Comparison of ENCODE assay signal across 12 cellular contexts in genomic region chr15:77282333-77282732, GRCh38.
DNase-seq lines count a peak whose midpoint lies in the region; ATAC-seq and TF ChIP-seq lines count a peak whose summit lies in the region.
"Had no signal": no experiment of that assay in that cellular context is flagged by ENCODE, and none has a peak within 500 bp of the region (broad histone marks: within the 10 kb centered on the region; RNA-seq: fewer than 3 reads in every experiment).

No MANE protein-coding gene starts in this region.

- H3K36me3 Mint-ChIP-seq in nephron progenitor cell (ENCODE audit: low read depth), result peaks cover 15% of the 10 kb centered on the region

- H3K27ac Mint-ChIP-seq in nephron progenitor cell, result no peak overlapping the region

- H3K4me1 Mint-ChIP-seq in nephron progenitor cell, result no peaks in the 10 kb centered on the region
- H3K4me1 Mint-ChIP-seq: CD8-positive, alpha-beta memory T cell had no signal

- H3K9me3 ChIP-seq in RWPE2 (ENCODE audit: severe bottlenecking), result no peaks in the 10 kb centered on the region
- H3K9me3 ChIP-seq: neutrophil had no signal

- no peaks in the 10 kb centered on the region for H3K4me1 ChIP-seq in RWPE2 (ENCODE audit: insufficient read depth, poor library complexity, severe bottlenecking)

- ATAC-seq in RWPE2 (ENCODE audit: low read depth), result peak; percentile 53; the same call in 2 of the 3 replicates
- ATAC-seq in omental fat pad (ENCODE audit: low FRiP score), result peak; percentile 59
- no peak for ATAC-seq in GM19467 (IDR thresholded peaks at IDR 0.05; ENCODE audit: unreplicated experiment)

- H3K4me3 Mint-ChIP-seq in nephron progenitor cell, result no peak overlapping the region
- H3K4me3 Mint-ChIP-seq: CD8-positive, alpha-beta memory T cell had no signal

- H3K27me3 Mint-ChIP-seq in nephron progenitor cell (ENCODE audit: low read depth, poor library complexity), result no peaks in the 10 kb centered on the region
- H3K27me3 Mint-ChIP-seq: CD8-positive, alpha-beta memory T cell had no signal

- no peaks in the 10 kb centered on the region for H3K9me3 Mint-ChIP-seq in nephron progenitor cell
- H3K9me3 Mint-ChIP-seq: CD8-positive, alpha-beta memory T cell had no signal

- H3K36me3 ChIP-seq in RWPE2 (ENCODE audit: low read depth), result no peaks in the 10 kb centered on the region; the same call in 1 of the 2 replicates

- H3K27me3 ChIP-seq in RWPE2 (ENCODE audit: insufficient read depth, poor library complexity, severe bottlenecking), result no peaks in the 10 kb centered on the region
- H3K27me3 ChIP-seq: neutrophil had no signal

- DNase-seq in Ammon's horn (ENCODE audit: low spot score) (peak; percentile 5), RWPE2 (ENCODE audit: low spot score) (no peak), foreskin fibroblast (peak; percentile 71 to 85), omental fat pad (ENCODE audit: low spot score) (no peak), NCI-H1694 treated with DMSO at 0.1 percent for 48 hours (lab: John Stamatoyannopoulos, UW) (no peak), nephron progenitor cell (no peak), SW480 (ENCODE audit: low spot score) (no peak)
- DNase-seq: activated T-cell treated with anti-CD3 and anti-CD28 coated beads for 4 hours; CD8-positive, alpha-beta memory T cell; T-helper 9 cell had no signal

- H3K4me3 ChIP-seq in RWPE2 (ENCODE audit: severe bottlenecking) (no peak overlapping the region), foreskin fibroblast (ENCODE audit: low read depth in 1 of 2, low read length in 2 of 2) (no peak overlapping the region)

- no peak for TF ChIP-seq CTCF in RWPE2 (IDR thresholded peaks at IDR 0.05; ENCODE audit: poor library complexity, severe bottlenecking)
- no peak for TF ChIP-seq CTCF in foreskin fibroblast (IDR thresholded peaks at IDR 0.05; ENCODE audit: low read depth, low read length)
- TF ChIP-seq CTCF in omental fat pad (IDR thresholded peaks at IDR 0.05), result no peak
- no peak for TF ChIP-seq CTCF in nephron progenitor cell (IDR thresholded peaks at IDR 0.05)

- no peak overlapping the region for H3K27ac ChIP-seq in RWPE2 (ENCODE audit: poor library complexity, severe bottlenecking)
- H3K27ac ChIP-seq: neutrophil had no signal

Comparison
In these comparisons a context has a peak if more than half of its experiments do, and no peak if none do; other contexts are left out.
1. DNase-seq: peak in Ammon's horn (single experiment) and foreskin fibroblast (2 of 2); none in RWPE2 (single experiment), omental fat pad (single experiment), NCI-H1694 treated with DMSO at 0.1 percent for 48 hours (single experiment), nephron progenitor cell (single experiment) and SW480 (single experiment).